Comparison of ENCODE assay signal across 9 cellular contexts in the genomic region with DNA sequence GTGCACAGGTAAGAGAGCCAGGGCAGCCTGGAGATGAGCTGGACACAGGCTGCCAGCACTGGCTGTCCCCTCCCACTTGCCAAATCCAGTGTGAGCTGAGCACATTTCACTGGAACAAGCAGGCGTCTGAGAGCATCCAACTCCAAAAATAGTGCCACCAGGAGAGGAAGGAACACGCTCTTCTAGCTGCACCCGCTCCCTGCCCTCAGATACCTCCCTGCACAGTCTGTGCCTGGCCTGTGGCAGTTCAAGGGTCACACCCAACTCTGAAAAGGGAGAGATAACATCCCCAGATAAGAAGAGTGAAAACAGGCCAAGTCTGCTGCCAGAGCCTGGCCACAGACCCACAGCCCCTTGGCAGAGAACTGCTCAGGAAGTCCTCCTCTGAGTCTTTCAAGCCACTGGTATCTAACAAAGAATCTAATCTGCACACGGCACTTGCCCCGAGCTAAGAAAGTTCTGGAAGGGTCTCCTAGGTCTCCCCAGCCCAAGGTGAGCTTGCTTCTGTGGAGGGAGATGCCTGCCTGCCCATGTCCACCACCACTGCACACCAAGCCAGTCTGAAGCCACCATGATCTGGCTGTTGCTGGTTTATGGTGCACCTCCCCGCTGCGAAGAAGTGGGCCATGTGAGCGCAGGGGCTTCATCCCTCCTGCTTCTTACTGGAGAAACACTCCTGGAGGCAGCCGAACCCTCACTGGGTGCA. TPM values are rescaled to one million over a fixed set of nuclear protein-coding genes. Genes with fewer than 3 reads are reported as not detected.
DNase-seq lines count a peak whose midpoint lies in the region; ATAC-seq and TF ChIP-seq lines count a peak whose summit lies in the region.
"Had no signal": no experiment of that assay in that cellular context is flagged by ENCODE, and none has a peak within 500 bp of the region (broad histone marks: within the 10 kb centered on the region; RNA-seq: fewer than 3 reads in every experiment).

No MANE protein-coding gene starts in this region.

- H3K27me3 Mint-ChIP-seq in HFFc6 (ENCODE audit: insufficient read depth), result peaks cover 1% of the 10 kb centered on the region
- no peaks in the 10 kb centered on the region for H3K27me3 Mint-ChIP-seq in WTC11 (ENCODE audit: low read depth)

- CTCF ChIA-PET in WTC11 (lab: Charles Lee), result interaction anchor here (0.6 to 6.1 kb wide), 7 partner anchors 10 to 46 kb away, joined by 3 to 55 read pairs (median 5); a partner anchor contains a TSS

- TF ChIP-seq EP300 in ovary (IDR thresholded peaks at IDR 0.05), result no peak

- H3K4me1 Mint-ChIP-seq in HFFc6 (ENCODE audit: low read depth), result peaks cover 45% of the 10 kb centered on the region
- peaks cover 10% of the 10 kb centered on the region for H3K4me1 Mint-ChIP-seq in WTC11

- H3K4me3 Mint-ChIP-seq in HFFc6 (peak overlapping the region; percentile 22), WTC11 (no peak overlapping the region)

- DNase-seq in HFFc6 (no peak), WTC11 (ENCODE audit: low spot score) (no peak), esophagus squamous epithelium (lab: John Stamatoyannopoulos, UW) (no peak), prostate gland (ENCODE audit: low spot score) (no peak), NAMALWA (ENCODE audit: low spot score) (no peak), ovary (no peak), SJCRH30 (no peak)

- H3K27ac Mint-ChIP-seq in HFFc6 (peak overlapping the region; percentile 46), WTC11 (peak overlapping the region; percentile 95)

- intact Hi-C loops in esophagus squamous epithelium (cut with DNase I), result no loop called here
- intact Hi-C loops in prostate gland (cut with DNase I), result no loop called here
- intact Hi-C loops in ovary (cut with DNase I), result no loop called here

- H3K27ac ChIP-seq in esophagus squamous epithelium, result peak overlapping the region; percentile 21 to 71 (median 66)
- H3K27ac ChIP-seq in prostate gland, result peak overlapping the region; percentile 37
- H3K27ac ChIP-seq in ovary, result peak overlapping the region in 1 of 2 donors; percentile 47
- no peak overlapping the region for H3K27ac ChIP-seq in SJCRH30

- H3K4me1 ChIP-seq in esophagus squamous epithelium (peaks cover 55 to 95% (median 78%) of the 10 kb centered on the region in 3 donors), prostate gland (replicated peaks) (peaks cover 16% of the 10 kb centered on the region), ovary (ENCODE audit: insufficient read depth) (peaks cover 48% of the 10 kb centered on the region), SJCRH30 (peaks cover 47% of the 10 kb centered on the region)

- H3K4me3 ChIP-seq in esophagus squamous epithelium (peak overlapping the region in 1 of 4 donors; percentile 14), prostate gland (no peak overlapping the region), ovary (no peak overlapping the region), SJCRH30 (no peak overlapping the region)
- H3K4me3 ChIP-seq: GM12878 had no signal

- no peak for TF ChIP-seq POLR2A in esophagus squamous epithelium (IDR thresholded peaks at IDR 0.05)
- TF ChIP-seq POLR2A in prostate gland (IDR thresholded peaks at IDR 0.05), result no peak
- TF ChIP-seq POLR2A in ovary (IDR thresholded peaks at IDR 0.05), result no peak

- ATAC-seq in WTC11 (no peak), GM21528 (IDR thresholded peaks at IDR 0.05; ENCODE audit: low FRiP score, unreplicated experiment) (no peak)
- ATAC-seq: GM12878 had no signal

- no peaks in the 10 kb centered on the region for H3K9me3 ChIP-seq in esophagus squamous epithelium
- H3K9me3 ChIP-seq in prostate gland, result no peaks in the 10 kb centered on the region
- no peaks in the 10 kb centered on the region for H3K9me3 ChIP-seq in ovary
- H3K9me3 ChIP-seq in SJCRH30 (replicated peaks), result no peaks in the 10 kb centered on the region

- H3K27me3 ChIP-seq in esophagus squamous epithelium, result no peaks in the 10 kb centered on the region
- no peaks in the 10 kb centered on the region for H3K27me3 ChIP-seq in prostate gland (replicated peaks; ENCODE audit: insufficient read depth)
- no peaks in the 10 kb centered on the region for H3K27me3 ChIP-seq in ovary
- no peaks in the 10 kb centered on the region for H3K27me3 ChIP-seq in SJCRH30

- no peaks in the 10 kb centered on the region for H3K36me3 ChIP-seq in esophagus squamous epithelium
- H3K36me3 ChIP-seq in prostate gland, result no peaks in the 10 kb centered on the region
- no peaks in the 10 kb centered on the region for H3K36me3 ChIP-seq in ovary
- H3K36me3 ChIP-seq in SJCRH30, result no peaks in the 10 kb centered on the region

- 26 to 61% methylated on average over 4 to 7 of the region's 9 CpGs for WGBS in esophagus squamous epithelium, 2 donors
- 58% methylated on average over 9 of the region's 9 CpGs for whole genome bisulfite sequencing in prostate gland
- 72 to 75% (median 75%) methylated on average over 9 of the region's 9 CpGs for WGBS in ovary, 3 donors

- H3K9me3 Mint-ChIP-seq in HFFc6 (no peaks in the 10 kb centered on the region), WTC11 (no peaks in the 10 kb centered on the region)

- POLR2A ChIA-PET in WTC11 (lab: Charles Lee), result interaction anchor here (1.0 kb wide), 1 partner anchor 17 kb away, joined by 3 read pairs; no protein-coding TSS in a partner anchor

- H3K36me3 Mint-ChIP-seq in HFFc6 (ENCODE audit: low read depth) (no peaks in the 10 kb centered on the region), WTC11 (no peaks in the 10 kb centered on the region)

- TF ChIP-seq CTCF in HFFc6 (IDR thresholded peaks at IDR 0.05) (no peak), WTC11 (IDR thresholded peaks at IDR 0.05) (no peak), esophagus squamous epithelium (IDR thresholded peaks at IDR 0.05) (no peak), prostate gland (IDR thresholded peaks at IDR 0.05) (no peak), ovary (IDR thresholded peaks at IDR 0.05) (no peak)

TF ChIP-seq in WTC11, 78 proteins besides CTCF, POLR2A, EP300 and RAD21:
- TF ChIP-seq OVOL2 (CRISPR knock-in tag; IDR thresholded peaks at IDR 0.05; ENCODE audit: borderline replicate concordance) (no peak), NFYB (CRISPR knock-in tag; conservative IDR thresholded peaks at IDR 0.05; ENCODE audit: low read depth) (no peak), ZNF121 (CRISPR knock-in tag; IDR thresholded peaks at IDR 0.05) (no peak), MYBL2 (CRISPR knock-in tag; IDR thresholded peaks at IDR 0.05) (no peak)

RNA-seq across cellular contexts. Expression of a gene that starts 14.7 kb away (rescaled TPM):
- 10 to 100 TPM; 15.7 to 17.8 (median 16.4) TPM for total RNA-seq in HFFc6 (2021; fragmentation: NEBNext Ultra II Directional; extraction: Animal tissue kit (Norgen Biotek cat#: 25700))
- total RNA-seq in WTC11 (2021), result 11.6 to 17.3 TPM (median 13.1 TPM) in 3 replicates
- total RNA-seq in esophagus squamous epithelium, result 10 to 100 TPM in 2 of 4 donors, 1 to 10 TPM in 2; 5.9 to 12.8 (median 9.9) TPM
- total RNA-seq in prostate gland, result 10 to 100 TPM; 10.7 to 44.4 TPM
- 10 to 100 TPM in 6 of 7 donors, 1 to 10 TPM in 1; 9.8 to 22.3 (median 19.8) TPM for total RNA-seq in ovary
- polyA plus RNA-seq in ovary, result 10 to 100 TPM in 1 of 2 donors, 1 to 10 TPM in 1; 1.6 to 12.3 TPM
- 9.1 and 10.1 TPM in 2 replicates for total RNA-seq in SJCRH30 (2014; rRNA removed; shearing (Covaris generic))

RNA-seq across cellular contexts. Expression of a gene that starts 36.2 kb away (rescaled TPM):
- total RNA-seq in HFFc6 (2021; fragmentation: NEBNext Ultra II Directional; extraction: Animal tissue kit (Norgen Biotek cat#: 25700)), result 100 to 1,000 TPM; 229 to 284 (median 241) TPM
- total RNA-seq in WTC11 (2021), result 345 to 423 TPM (median 410 TPM) in 3 replicates
- 100 to 1,000 TPM; 132 to 273 (median 247) TPM for total RNA-seq in esophagus squamous epithelium
- 100 to 1,000 TPM; 326 to 536 TPM for total RNA-seq in prostate gland
- 100 to 1,000 TPM; 198 to 354 (median 290) TPM for total RNA-seq in ovary
- 100 to 1,000 TPM in 1 of 2 donors, 10 to 100 TPM in 1; 14.1 to 319 TPM for polyA plus RNA-seq in ovary
- total RNA-seq in SJCRH30 (2014; rRNA removed; shearing (Covaris generic)), result 86.8 and 88.3 TPM in 2 replicates

RNA-seq across cellular contexts. Expression of a gene that starts 50.5 kb away (rescaled TPM):
- total RNA-seq in HFFc6 (2021; fragmentation: NEBNext Ultra II Directional; extraction: Animal tissue kit (Norgen Biotek cat#: 25700)), result 100 to 1,000 TPM; 109 to 123 (median 115) TPM
- 136 to 155 TPM (median 154 TPM) in 3 replicates for total RNA-seq in WTC11 (2021)
- total RNA-seq in esophagus squamous epithelium, result 100 to 1,000 TPM in 1 of 4 donors, 10 to 100 TPM in 3; 65.5 to 104 (median 83.5) TPM
- 100 to 1,000 TPM; 115 to 130 TPM for total RNA-seq in prostate gland
- total RNA-seq in ovary, result 10 to 100 TPM; 63.5 to 76.7 (median 65.9) TPM
- 10 to 100 TPM; 52.0 to 78.3 TPM for polyA plus RNA-seq in ovary
- total RNA-seq in SJCRH30 (2014; rRNA removed; shearing (Covaris generic)), result 71.0 and 75.8 TPM in 2 replicates
